1 cellular context compared by ENCODE assay signal in genomic region chr4:20354120-20354519, GRCh38.
A peak's percentile ranks its signal among the peaks of the same experiment; 100 is the strongest.
TF ChIP-seq lines count a peak whose summit lies in the region.

No MANE protein-coding gene starts in this region.

TF ChIP-seq in HEK293, 187 proteins besides CTCF, POLR2A, EP300 and RAD21 (continued from another document and continues in another):
- TF ChIP-seq, protein P1, sequence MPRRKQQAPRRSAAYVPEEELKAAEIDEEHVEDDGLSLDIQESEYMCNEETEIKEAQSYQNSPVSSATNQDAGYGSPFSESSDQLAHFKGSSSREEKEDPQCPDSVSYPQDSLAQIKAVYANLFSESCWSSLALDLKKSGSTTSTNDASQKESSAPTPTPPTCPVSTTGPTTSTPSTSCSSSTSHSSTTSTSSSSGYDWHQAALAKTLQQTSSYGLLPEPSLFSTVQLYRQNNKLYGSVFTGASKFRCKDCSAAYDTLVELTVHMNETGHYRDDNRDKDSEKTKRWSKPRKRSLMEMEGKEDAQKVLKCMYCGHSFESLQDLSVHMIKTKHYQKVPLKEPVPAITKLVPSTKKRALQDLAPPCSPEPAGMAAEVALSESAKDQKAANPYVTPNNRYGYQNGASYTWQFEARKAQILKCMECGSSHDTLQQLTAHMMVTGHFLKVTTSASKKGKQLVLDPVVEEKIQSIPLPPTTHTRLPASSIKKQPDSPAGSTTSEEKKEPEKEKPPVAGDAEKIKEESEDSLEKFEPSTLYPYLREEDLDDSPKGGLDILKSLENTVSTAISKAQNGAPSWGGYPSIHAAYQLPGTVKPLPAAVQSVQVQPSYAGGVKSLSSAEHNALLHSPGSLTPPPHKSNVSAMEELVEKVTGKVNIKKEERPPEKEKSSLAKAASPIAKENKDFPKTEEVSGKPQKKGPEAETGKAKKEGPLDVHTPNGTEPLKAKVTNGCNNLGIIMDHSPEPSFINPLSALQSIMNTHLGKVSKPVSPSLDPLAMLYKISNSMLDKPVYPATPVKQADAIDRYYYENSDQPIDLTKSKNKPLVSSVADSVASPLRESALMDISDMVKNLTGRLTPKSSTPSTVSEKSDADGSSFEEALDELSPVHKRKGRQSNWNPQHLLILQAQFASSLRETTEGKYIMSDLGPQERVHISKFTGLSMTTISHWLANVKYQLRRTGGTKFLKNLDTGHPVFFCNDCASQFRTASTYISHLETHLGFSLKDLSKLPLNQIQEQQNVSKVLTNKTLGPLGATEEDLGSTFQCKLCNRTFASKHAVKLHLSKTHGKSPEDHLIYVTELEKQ (tag by site-specific recombination; IDR thresholded peaks at IDR 0.05; ENCODE audit: borderline replicate concordance), result peak; percentile 67; the same call in 1 of the 2 replicates
- peak; percentile 77 for TF ChIP-seq OSR2 (tag by site-specific recombination; IDR thresholded peaks at IDR 0.05)
- no peak for TF ChIP-seq ZNF140 (tag by site-specific recombination; IDR thresholded peaks at IDR 0.05)
- TF ChIP-seq ZNF133 (tag by site-specific recombination; IDR thresholded peaks at IDR 0.05), result no peak
- TF ChIP-seq HIC1 (tag by site-specific recombination; IDR thresholded peaks at IDR 0.05), result peak; percentile 64; the same call in 1 of the 2 replicates
- no peak for TF ChIP-seq ZNF23 (tag by site-specific recombination; IDR thresholded peaks at IDR 0.05; ENCODE audit: borderline replicate concordance)
- TF ChIP-seq, protein P2, sequence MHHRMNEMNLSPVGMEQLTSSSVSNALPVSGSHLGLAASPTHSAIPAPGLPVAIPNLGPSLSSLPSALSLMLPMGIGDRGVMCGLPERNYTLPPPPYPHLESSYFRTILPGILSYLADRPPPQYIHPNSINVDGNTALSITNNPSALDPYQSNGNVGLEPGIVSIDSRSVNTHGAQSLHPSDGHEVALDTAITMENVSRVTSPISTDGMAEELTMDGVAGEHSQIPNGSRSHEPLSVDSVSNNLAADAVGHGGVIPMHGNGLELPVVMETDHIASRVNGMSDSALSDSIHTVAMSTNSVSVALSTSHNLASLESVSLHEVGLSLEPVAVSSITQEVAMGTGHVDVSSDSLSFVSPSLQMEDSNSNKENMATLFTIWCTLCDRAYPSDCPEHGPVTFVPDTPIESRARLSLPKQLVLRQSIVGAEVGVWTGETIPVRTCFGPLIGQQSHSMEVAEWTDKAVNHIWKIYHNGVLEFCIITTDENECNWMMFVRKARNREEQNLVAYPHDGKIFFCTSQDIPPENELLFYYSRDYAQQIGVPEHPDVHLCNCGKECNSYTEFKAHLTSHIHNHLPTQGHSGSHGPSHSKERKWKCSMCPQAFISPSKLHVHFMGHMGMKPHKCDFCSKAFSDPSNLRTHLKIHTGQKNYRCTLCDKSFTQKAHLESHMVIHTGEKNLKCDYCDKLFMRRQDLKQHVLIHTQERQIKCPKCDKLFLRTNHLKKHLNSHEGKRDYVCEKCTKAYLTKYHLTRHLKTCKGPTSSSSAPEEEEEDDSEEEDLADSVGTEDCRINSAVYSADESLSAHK (tag by site-specific recombination; IDR thresholded peaks at IDR 0.05), result 0 out of 2 replicates have a peak, but pooled peaks have one; percentile 27
- no peak for TF ChIP-seq ZNF544 (tag by site-specific recombination; IDR thresholded peaks at IDR 0.05)
- TF ChIP-seq, protein P3, sequence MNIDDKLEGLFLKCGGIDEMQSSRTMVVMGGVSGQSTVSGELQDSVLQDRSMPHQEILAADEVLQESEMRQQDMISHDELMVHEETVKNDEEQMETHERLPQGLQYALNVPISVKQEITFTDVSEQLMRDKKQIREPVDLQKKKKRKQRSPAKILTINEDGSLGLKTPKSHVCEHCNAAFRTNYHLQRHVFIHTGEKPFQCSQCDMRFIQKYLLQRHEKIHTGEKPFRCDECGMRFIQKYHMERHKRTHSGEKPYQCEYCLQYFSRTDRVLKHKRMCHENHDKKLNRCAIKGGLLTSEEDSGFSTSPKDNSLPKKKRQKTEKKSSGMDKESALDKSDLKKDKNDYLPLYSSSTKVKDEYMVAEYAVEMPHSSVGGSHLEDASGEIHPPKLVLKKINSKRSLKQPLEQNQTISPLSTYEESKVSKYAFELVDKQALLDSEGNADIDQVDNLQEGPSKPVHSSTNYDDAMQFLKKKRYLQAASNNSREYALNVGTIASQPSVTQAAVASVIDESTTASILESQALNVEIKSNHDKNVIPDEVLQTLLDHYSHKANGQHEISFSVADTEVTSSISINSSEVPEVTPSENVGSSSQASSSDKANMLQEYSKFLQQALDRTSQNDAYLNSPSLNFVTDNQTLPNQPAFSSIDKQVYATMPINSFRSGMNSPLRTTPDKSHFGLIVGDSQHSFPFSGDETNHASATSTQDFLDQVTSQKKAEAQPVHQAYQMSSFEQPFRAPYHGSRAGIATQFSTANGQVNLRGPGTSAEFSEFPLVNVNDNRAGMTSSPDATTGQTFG (tag by site-specific recombination; IDR thresholded peaks at IDR 0.05; ENCODE audit: borderline replicate concordance), result no peak
- TF ChIP-seq, protein P4, sequence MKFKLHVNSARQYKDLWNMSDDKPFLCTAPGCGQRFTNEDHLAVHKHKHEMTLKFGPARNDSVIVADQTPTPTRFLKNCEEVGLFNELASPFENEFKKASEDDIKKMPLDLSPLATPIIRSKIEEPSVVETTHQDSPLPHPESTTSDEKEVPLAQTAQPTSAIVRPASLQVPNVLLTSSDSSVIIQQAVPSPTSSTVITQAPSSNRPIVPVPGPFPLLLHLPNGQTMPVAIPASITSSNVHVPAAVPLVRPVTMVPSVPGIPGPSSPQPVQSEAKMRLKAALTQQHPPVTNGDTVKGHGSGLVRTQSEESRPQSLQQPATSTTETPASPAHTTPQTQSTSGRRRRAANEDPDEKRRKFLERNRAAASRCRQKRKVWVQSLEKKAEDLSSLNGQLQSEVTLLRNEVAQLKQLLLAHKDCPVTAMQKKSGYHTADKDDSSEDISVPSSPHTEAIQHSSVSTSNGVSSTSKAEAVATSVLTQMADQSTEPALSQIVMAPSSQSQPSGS (tag by site-specific recombination; IDR thresholded peaks at IDR 0.05; ENCODE audit: low read depth), result no peak
- peak; percentile 22; the same call in 1 of the 2 replicates for TF ChIP-seq ZXDB (tag by site-specific recombination; IDR thresholded peaks at IDR 0.05)
- no peak for TF ChIP-seq ZNF707 (tag by site-specific recombination; IDR thresholded peaks at IDR 0.05)
- TF ChIP-seq ZNF600 (tag by site-specific recombination; IDR thresholded peaks at IDR 0.05), result no peak
- TF ChIP-seq, protein P5, sequence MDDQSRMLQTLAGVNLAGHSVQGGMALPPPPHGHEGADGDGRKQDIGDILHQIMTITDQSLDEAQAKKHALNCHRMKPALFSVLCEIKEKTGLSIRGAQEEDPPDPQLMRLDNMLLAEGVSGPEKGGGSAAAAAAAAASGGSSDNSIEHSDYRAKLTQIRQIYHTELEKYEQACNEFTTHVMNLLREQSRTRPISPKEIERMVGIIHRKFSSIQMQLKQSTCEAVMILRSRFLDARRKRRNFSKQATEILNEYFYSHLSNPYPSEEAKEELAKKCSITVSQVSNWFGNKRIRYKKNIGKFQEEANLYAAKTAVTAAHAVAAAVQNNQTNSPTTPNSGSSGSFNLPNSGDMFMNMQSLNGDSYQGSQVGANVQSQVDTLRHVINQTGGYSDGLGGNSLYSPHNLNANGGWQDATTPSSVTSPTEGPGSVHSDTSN (CRISPR knock-in tag; IDR thresholded peaks at IDR 0.05), result no peak
- TF ChIP-seq KLF16 (tag by site-specific recombination; IDR thresholded peaks at IDR 0.05), result no peak
- TF ChIP-seq ZNF558 (tag by site-specific recombination; IDR thresholded peaks at IDR 0.05), result no peak
- TF ChIP-seq ZNF791 (tag by site-specific recombination; IDR thresholded peaks at IDR 0.05), result no peak
- TF ChIP-seq, protein P6, sequence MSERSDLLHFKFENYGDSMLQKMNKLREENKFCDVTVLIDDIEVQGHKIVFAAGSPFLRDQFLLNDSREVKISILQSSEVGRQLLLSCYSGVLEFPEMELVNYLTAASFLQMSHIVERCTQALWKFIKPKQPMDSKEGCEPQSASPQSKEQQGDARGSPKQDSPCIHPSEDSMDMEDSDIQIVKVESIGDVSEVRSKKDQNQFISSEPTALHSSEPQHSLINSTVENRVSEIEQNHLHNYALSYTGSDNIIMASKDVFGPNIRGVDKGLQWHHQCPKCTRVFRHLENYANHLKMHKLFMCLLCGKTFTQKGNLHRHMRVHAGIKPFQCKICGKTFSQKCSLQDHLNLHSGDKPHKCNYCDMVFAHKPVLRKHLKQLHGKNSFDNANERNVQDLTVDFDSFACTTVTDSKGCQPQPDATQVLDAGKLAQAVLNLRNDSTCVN (tag by site-specific recombination; optimal IDR thresholded peaks at IDR 0.05), result no peak
- TF ChIP-seq, protein P7, sequence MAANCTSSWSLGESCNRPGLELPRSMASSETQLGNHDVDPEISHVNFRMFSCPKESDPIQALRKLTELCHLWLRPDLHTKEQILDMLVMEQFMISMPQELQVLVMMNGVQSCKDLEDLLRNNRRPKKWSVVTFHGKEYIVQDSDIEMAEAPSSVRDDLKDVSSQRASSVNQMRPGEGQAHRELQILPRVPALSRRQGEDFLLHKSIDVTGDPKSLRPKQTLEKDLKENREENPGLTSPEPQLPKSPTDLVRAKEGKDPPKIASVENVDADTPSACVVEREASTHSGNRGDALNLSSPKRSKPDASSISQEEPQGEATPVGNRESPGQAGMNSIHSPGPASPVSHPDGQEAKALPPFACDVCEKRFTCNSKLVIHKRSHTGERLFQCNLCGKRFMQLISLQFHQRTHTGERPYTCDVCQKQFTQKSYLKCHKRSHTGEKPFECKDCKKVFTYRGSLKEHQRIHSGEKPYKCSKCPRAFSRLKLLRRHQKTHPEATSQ (tag by site-specific recombination; IDR thresholded peaks at IDR 0.05), result no peak
- TF ChIP-seq ZSCAN30 (tag by site-specific recombination; IDR thresholded peaks at IDR 0.05), result no peak
- TF ChIP-seq, protein P8, sequence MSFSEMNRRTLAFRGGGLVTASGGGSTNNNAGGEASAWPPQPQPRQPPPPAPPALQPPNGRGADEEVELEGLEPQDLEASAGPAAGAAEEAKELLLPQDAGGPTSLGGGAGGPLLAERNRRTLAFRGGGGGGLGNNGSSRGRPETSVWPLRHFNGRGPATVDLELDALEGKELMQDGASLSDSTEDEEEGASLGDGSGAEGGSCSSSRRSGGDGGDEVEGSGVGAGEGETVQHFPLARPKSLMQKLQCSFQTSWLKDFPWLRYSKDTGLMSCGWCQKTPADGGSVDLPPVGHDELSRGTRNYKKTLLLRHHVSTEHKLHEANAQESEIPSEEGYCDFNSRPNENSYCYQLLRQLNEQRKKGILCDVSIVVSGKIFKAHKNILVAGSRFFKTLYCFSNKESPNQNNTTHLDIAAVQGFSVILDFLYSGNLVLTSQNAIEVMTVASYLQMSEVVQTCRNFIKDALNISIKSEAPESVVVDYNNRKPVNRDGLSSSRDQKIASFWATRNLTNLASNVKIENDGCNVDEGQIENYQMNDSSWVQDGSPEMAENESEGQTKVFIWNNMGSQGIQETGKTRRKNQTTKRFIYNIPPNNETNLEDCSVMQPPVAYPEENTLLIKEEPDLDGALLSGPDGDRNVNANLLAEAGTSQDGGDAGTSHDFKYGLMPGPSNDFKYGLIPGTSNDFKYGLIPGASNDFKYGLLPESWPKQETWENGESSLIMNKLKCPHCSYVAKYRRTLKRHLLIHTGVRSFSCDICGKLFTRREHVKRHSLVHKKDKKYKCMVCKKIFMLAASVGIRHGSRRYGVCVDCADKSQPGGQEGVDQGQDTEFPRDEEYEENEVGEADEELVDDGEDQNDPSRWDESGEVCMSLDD (tag by site-specific recombination; IDR thresholded peaks at IDR 0.05), result no peak
- TF ChIP-seq ZNF518A (tag by site-specific recombination; conservative IDR thresholded peaks at IDR 0.05; ENCODE audit: low read depth), result no peak
- TF ChIP-seq REPIN1 (tag by site-specific recombination; IDR thresholded peaks at IDR 0.05; ENCODE audit: low read depth), result no peak
- no peak for TF ChIP-seq ZNF514 (tag by site-specific recombination; IDR thresholded peaks at IDR 0.05)
